Comparison of ENCODE assay signal across 1 cellular context in genomic region chr5:1538741-1539392, GRCh38.
TF ChIP-seq lines count a peak whose summit lies in the region.

No MANE protein-coding gene starts in this region.

TF ChIP-seq in H1, 55 proteins besides CTCF, POLR2A, EP300 and RAD21:
- TF ChIP-seq TAF1 (IDR thresholded peaks at IDR 0.05; ENCODE audit: low read depth, low read length) (no peak), MAX (IDR thresholded peaks at IDR 0.05) (no peak), NANOG (IDR thresholded peaks at IDR 0.05; ENCODE audit: insufficient read depth, low read depth, low read length, poor library complexity, severe bottlenecking) (no peak), CREB1 (IDR thresholded peaks at IDR 0.05) (no peak)
TF ChIP-seq in H1: peak in this region for 0.
